In genomic region chr6:166156942-166157341, GRCh38 we compare ENCODE assay signal across 12 cellular contexts. TPM values are rescaled to one million over a fixed set of nuclear protein-coding genes. Genes with fewer than 3 reads are reported as not detected.
DNase-seq lines count a peak whose midpoint lies in the region; ATAC-seq and TF ChIP-seq lines count a peak whose summit lies in the region.
"Had no signal": no experiment of that assay in that cellular context is flagged by ENCODE, and none has a peak within 500 bp of the region (broad histone marks: within the 10 kb centered on the region; RNA-seq: fewer than 3 reads in every experiment).

No MANE protein-coding gene starts in this region.

- H3K9me3 Mint-ChIP-seq in activated naive CD4-positive, alpha-beta T cell treated with anti-CD3 and anti-CD28 coated beads, Interleukin-2, amount 50 U/mL, for 72 hours = peaks cover under 1 to 4% of the 10 kb centered on the region in 2 donors
- no peaks in the 10 kb centered on the region for H3K9me3 Mint-ChIP-seq in activated CD4-positive, alpha-beta memory T cell treated with anti-CD3 and anti-CD28 coated beads for 36 hours

- H3K27ac Mint-ChIP-seq in activated naive CD4-positive, alpha-beta T cell treated with anti-CD3 and anti-CD28 coated beads, Interleukin-2, amount 50 U/mL, for 72 hours = no peak overlapping the region
- H3K27ac Mint-ChIP-seq in activated CD4-positive, alpha-beta memory T cell treated with anti-CD3 and anti-CD28 coated beads for 36 hours = no peak overlapping the region

- POLR2A ChIA-PET in activated CD4-positive, alpha-beta memory T cell treated with anti-CD3 and anti-CD28 coated beads for 36 hours (lab: Charles Lee) = no interaction called here

- no peaks in the 10 kb centered on the region for H3K4me1 ChIP-seq in tibial artery

- no peaks in the 10 kb centered on the region for H3K36me3 Mint-ChIP-seq in activated naive CD4-positive, alpha-beta T cell treated with anti-CD3 and anti-CD28 coated beads, Interleukin-2, amount 50 U/mL, for 72 hours
- H3K36me3 Mint-ChIP-seq in activated CD4-positive, alpha-beta memory T cell treated with anti-CD3 and anti-CD28 coated beads for 36 hours = no peaks in the 10 kb centered on the region

- no peak overlapping the region for H3K4me3 Mint-ChIP-seq in activated CD4-positive, alpha-beta memory T cell treated with anti-CD3 and anti-CD28 coated beads for 36 hours
- H3K4me3 Mint-ChIP-seq: activated T-cell treated with anti-CD3 and anti-CD28 coated beads, Interleukin-2, amount 50 U/mL, for 4 hours had no signal

- DNase-seq in RKO (ENCODE audit: low spot score) = peak; percentile 4
- DNase-seq in iris pigment epithelial cell (ENCODE audit: low read depth) = peak; percentile 14
- no peak for DNase-seq in activated naive CD4-positive, alpha-beta T cell treated with anti-CD3 and anti-CD28 coated beads, Interleukin-2, amount 50 U/mL, for 72 hours (ENCODE audit: low spot score in 2 of 2)
- no peak for DNase-seq in tibial artery
- DNase-seq in activated CD4-positive, alpha-beta memory T cell treated with anti-CD3 and anti-CD28 coated beads for 36 hours = no peak
- DNase-seq: activated T-cell treated with anti-CD3 and anti-CD28 coated beads, Interleukin-2, amount 50 U/mL, for 4 hours; COR-L47; NCI-H1436 treated with DMSO at 0.1 percent for 48 hours had no signal

- peaks cover 0 to 2% of the 10 kb centered on the region in 2 donors for H3K27me3 ChIP-seq in tibial artery

- peaks cover 11% of the 10 kb centered on the region for H3K27me3 Mint-ChIP-seq in activated CD4-positive, alpha-beta memory T cell treated with anti-CD3 and anti-CD28 coated beads for 36 hours

- no peaks in the 10 kb centered on the region for H3K36me3 ChIP-seq in tibial artery

- peaks cover 0 to 1% (median 0%) of the 10 kb centered on the region in 3 donors for H3K9me3 ChIP-seq in tibial artery

- H3K27ac ChIP-seq in 22Rv1 = no peak overlapping the region
- H3K27ac ChIP-seq in tibial artery = no peak overlapping the region

- CTCF ChIA-PET in activated CD4-positive, alpha-beta memory T cell treated with anti-CD3 and anti-CD28 coated beads for 36 hours (lab: Charles Lee) = no interaction called here

- H3K4me1 Mint-ChIP-seq in activated CD4-positive, alpha-beta memory T cell treated with anti-CD3 and anti-CD28 coated beads for 36 hours (ENCODE audit: low read depth) = no peaks in the 10 kb centered on the region

- H3K4me3 ChIP-seq in tibial artery = no peak overlapping the region

- ATAC-seq in activated naive CD4-positive, alpha-beta T cell treated with anti-CD3 and anti-CD28 coated beads, Interleukin-2, amount 50 U/mL, for 72 hours = no peak
- no peak for ATAC-seq in GM21723 (IDR thresholded peaks at IDR 0.05; ENCODE audit: unreplicated experiment)
- ATAC-seq: activated T-cell treated with anti-CD3 and anti-CD28 coated beads, Interleukin-2, amount 50 U/mL, for 4 hours had no signal

- TF ChIP-seq CTCF in 22Rv1 (IDR thresholded peaks at IDR 0.05) = peak; percentile 14; the same call in 1 of the 2 replicates
- TF ChIP-seq CTCF in GM12873 (IDR thresholded peaks at IDR 0.05; ENCODE audit: insufficient read depth, low read depth, low read length, missing control alignments) = peak; percentile 13
- TF ChIP-seq CTCF in tibial artery (IDR thresholded peaks at IDR 0.05) = no peak

- intact Hi-C loops in tibial artery (cut with DNase I; ENCODE audit: low total_unique reads) = no loop called here
- intact Hi-C loops in activated CD4-positive, alpha-beta memory T cell treated with anti-CD3 and anti-CD28 coated beads for 36 hours (cut with micrococcal nuclease) = no loop called here

RNA-seq across cellular contexts. Expression of gene TBXT, which starts 10.7 kb away (rescaled TPM):
- total RNA-seq in activated naive CD4-positive, alpha-beta T cell treated with anti-CD3 and anti-CD28 coated beads, Interleukin-2, amount 50 U/mL, for 72 hours = not detected
- total RNA-seq in activated CD4-positive, alpha-beta memory T cell treated with anti-CD3 and anti-CD28 coated beads for 36 hours = not detected
- total RNA-seq: activated T-cell treated with anti-CD3 and anti-CD28 coated beads, Interleukin-2, amount 50 U/mL, for 4 hours; omental fat pad had no signal

Comparison
In these comparisons a context has a peak if more than half of its experiments do, and no peak if none do; other contexts are left out.
1. CTCF ChIP-seq: peak in 22Rv1 (single experiment) and GM12873 (single experiment); none in tibial artery (0 of 2).
2. DNase-seq: peak in RKO (single experiment) and iris pigment epithelial cell (single experiment); none in activated naive CD4-positive, alpha-beta T cell treated with anti-CD3 and anti-CD28 coated beads, Interleukin-2, amount 50 U/mL, for 72 hours (0 of 2), tibial artery (0 of 2) and activated CD4-positive, alpha-beta memory T cell treated with anti-CD3 and anti-CD28 coated beads for 36 hours (single experiment).